In genomic region chr15:22794063-22794462, GRCh38 we compare ENCODE assay signal across 23 cellular contexts. TPM values are rescaled to one million over a fixed set of nuclear protein-coding genes. Genes with fewer than 3 reads are reported as not detected.
DNase-seq lines count a peak whose midpoint lies in the region; ATAC-seq and TF ChIP-seq lines count a peak whose summit lies in the region.
"Had no signal": no experiment of that assay in that cellular context is flagged by ENCODE, and none has a peak within 500 bp of the region (broad histone marks: within the 10 kb centered on the region; RNA-seq: fewer than 3 reads in every experiment).

No MANE protein-coding gene starts in this region.

- H3K36me3 ChIP-seq in DND-41 (ENCODE audit: insufficient read depth, low read length), result peaks cover 11% of the 10 kb centered on the region
- no peaks in the 10 kb centered on the region for H3K36me3 ChIP-seq in Loucy (ENCODE audit: insufficient read depth, low read length)

- H3K4me3 ChIP-seq in DND-41 (ENCODE audit: low read depth in 1 of 2, low read length in 2 of 2) (no peak overlapping the region), Loucy (ENCODE audit: low read length, poor library complexity, severe bottlenecking) (no peak overlapping the region)
- H3K4me3 ChIP-seq: GM12878, GM23248, MG63 had no signal

- H2AFZ ChIP-seq in DND-41 (ENCODE audit: low read depth, low read length) (no peak overlapping the region), Loucy (ENCODE audit: low read length) (no peak overlapping the region)
- H2AFZ ChIP-seq: GM23248 had no signal

- H3K79me2 ChIP-seq in DND-41 (ENCODE audit: insufficient read depth, low read length), result peaks cover 88% of the 10 kb centered on the region
- peaks cover 32% of the 10 kb centered on the region for H3K79me2 ChIP-seq in Loucy (ENCODE audit: insufficient read depth, low read length)

- H3K4me2 ChIP-seq in DND-41 (ENCODE audit: insufficient read depth, low read length) (no peak overlapping the region), Loucy (ENCODE audit: low read depth, low read length, poor library complexity, severe bottlenecking) (peak overlapping the region; percentile 34)

- H3K36me3 Mint-ChIP-seq in activated B cell treated with CpG ODN at 0.5 μM for 24 hours (ENCODE audit: low read depth), result peaks cover 6% of the 10 kb centered on the region
- peaks cover 25% of the 10 kb centered on the region for H3K36me3 Mint-ChIP-seq in stimulated activated memory B cell treated with anti-CD40 and anti-IgM and Interleukin-4, amounts not matched to agents 10 μg/mL and 1 μg/mL and 100 μg/mL, for 72 hours

- H4K20me1 ChIP-seq in DND-41 (ENCODE audit: insufficient read depth, low read length) (peaks cover 31% of the 10 kb centered on the region), Loucy (ENCODE audit: insufficient read depth, low read length, poor library complexity, severe bottlenecking) (peaks cover 3% of the 10 kb centered on the region)

- no peak overlapping the region for H3K4me3 Mint-ChIP-seq in activated B cell treated with CpG ODN at 0.5 μM for 24 hours
- no peak overlapping the region for H3K4me3 Mint-ChIP-seq in stimulated activated memory B cell treated with anti-CD40 and anti-IgM and Interleukin-4, amounts not matched to agents 10 μg/mL and 1 μg/mL and 100 μg/mL, for 72 hours

- H3K27me3 ChIP-seq in DND-41 (ENCODE audit: insufficient read depth, low read length, poor library complexity) (no peaks in the 10 kb centered on the region), Loucy (ENCODE audit: insufficient read depth, low read length, poor library complexity, severe bottlenecking) (no peaks in the 10 kb centered on the region)
- H3K27me3 ChIP-seq: MG63 had no signal

- ATAC-seq in DND-41 (ENCODE audit: insufficient read depth, low read depth) (0 out of 3 replicates have a peak, but pooled peaks have one; percentile 14), activated B cell treated with CpG ODN at 0.5 μM for 24 hours (ENCODE audit: low read depth) (no peak), GM18870 (IDR thresholded peaks at IDR 0.05; ENCODE audit: unreplicated experiment) (no peak)
- no peak for ATAC-seq in stimulated activated memory B cell treated with anti-CD40 and anti-IgM and Interleukin-4, amounts not matched to agents 10 μg/mL and 1 μg/mL and 100 μg/mL, for 72 hours
- ATAC-seq: GM12878 had no signal

- DNase-seq in DND-41, result no peak
- no peak for DNase-seq in activated B cell treated with CpG ODN at 0.5 μM for 24 hours
- DNase-seq in medulla oblongata (ENCODE audit: extremely low spot score), result no peak
- DNase-seq in 8988T, result no peak
- DNase-seq: DMS53, EL, GDM1, GM23248, H7, MG63, NCI-H1105 treated with DMSO at 0.1 percent for 48 hours, NCI-H146, NCI-H1930, NCI-H446, NCI-H524 treated with DMSO at 0.1 percent for 48 hours, NCI-H774, RPMI8226, SHP77, T-helper 1 cell had no signal

- TF ChIP-seq CTCF in DND-41 (IDR thresholded peaks at IDR 0.05; ENCODE audit: borderline replicate concordance, extremely low read depth, low read length, poor library complexity, severe bottlenecking) (no peak), Loucy (conservative IDR thresholded peaks at IDR 0.05; ENCODE audit: low read length) (no peak), activated B cell treated with CpG ODN at 0.5 μM for 24 hours (IDR thresholded peaks at IDR 0.05) (no peak)

- POLR2A ChIA-PET in activated B cell treated with CpG ODN at 0.5 μM for 24 hours (lab: Charles Lee), result no interaction called here

- peak overlapping the region; percentile 43 for H3K27ac Mint-ChIP-seq in activated B cell treated with CpG ODN at 0.5 μM for 24 hours
- peak overlapping the region; percentile 95 for H3K27ac Mint-ChIP-seq in stimulated activated memory B cell treated with anti-CD40 and anti-IgM and Interleukin-4, amounts not matched to agents 10 μg/mL and 1 μg/mL and 100 μg/mL, for 72 hours

- H3K4me1 Mint-ChIP-seq in activated B cell treated with CpG ODN at 0.5 μM for 24 hours, result peaks cover 74% of the 10 kb centered on the region
- peaks cover 70% of the 10 kb centered on the region for H3K4me1 Mint-ChIP-seq in stimulated activated memory B cell treated with anti-CD40 and anti-IgM and Interleukin-4, amounts not matched to agents 10 μg/mL and 1 μg/mL and 100 μg/mL, for 72 hours

- H3K27ac ChIP-seq in DND-41 (ENCODE audit: low read length), result no peak overlapping the region
- H3K27ac ChIP-seq: GM23248 had no signal

- peaks cover 7% of the 10 kb centered on the region for H3K4me1 ChIP-seq in DND-41 (ENCODE audit: insufficient read depth, low read length)
- peaks cover 7% of the 10 kb centered on the region for H3K4me1 ChIP-seq in Loucy (ENCODE audit: insufficient read depth, low read length, poor library complexity, severe bottlenecking)

- H3F3A ChIP-seq in Loucy (ENCODE audit: low read depth), result no peaks in the 10 kb centered on the region

- H3K9me2 ChIP-seq in Loucy (replicated peaks; ENCODE audit: low read depth, low read length), result no peaks in the 10 kb centered on the region

- CTCF ChIA-PET in activated B cell treated with CpG ODN at 0.5 μM for 24 hours (lab: Charles Lee), result no interaction called here

- H3K9me3 Mint-ChIP-seq in activated B cell treated with CpG ODN at 0.5 μM for 24 hours, result peaks cover 4% of the 10 kb centered on the region
- peaks cover 4% of the 10 kb centered on the region for H3K9me3 Mint-ChIP-seq in stimulated activated memory B cell treated with anti-CD40 and anti-IgM and Interleukin-4, amounts not matched to agents 10 μg/mL and 1 μg/mL and 100 μg/mL, for 72 hours

- H3K9ac ChIP-seq in DND-41 (ENCODE audit: low read depth, low read length) (no peak overlapping the region), Loucy (ENCODE audit: low read depth, low read length, poor library complexity, severe bottlenecking) (no peak overlapping the region)
- H3K9ac ChIP-seq: GM23248 had no signal

- no peaks in the 10 kb centered on the region for H3K27me3 Mint-ChIP-seq in activated B cell treated with CpG ODN at 0.5 μM for 24 hours
- no peaks in the 10 kb centered on the region for H3K27me3 Mint-ChIP-seq in stimulated activated memory B cell treated with anti-CD40 and anti-IgM and Interleukin-4, amounts not matched to agents 10 μg/mL and 1 μg/mL and 100 μg/mL, for 72 hours

- H3K9me3 ChIP-seq in DND-41 (ENCODE audit: insufficient read depth, low read length, severe bottlenecking) (peaks cover 4% of the 10 kb centered on the region), Loucy (ENCODE audit: insufficient read depth, low read depth, low read length) (0 out of 2 replicates have a peak, but pooled peaks cover 2% of the 10 kb centered on the region)
- H3K9me3 ChIP-seq: MG63 had no signal

- intact Hi-C loops in activated B cell treated with CpG ODN at 0.5 μM for 24 hours (cut with micrococcal nuclease), result no loop called here

RNA-seq across cellular contexts. Expression of gene NIPA1, which starts 7.6 kb away (rescaled TPM):
- 16.2 and 19.8 TPM in 2 replicates for total RNA-seq in activated B cell treated with CpG ODN at 0.5 μM for 24 hours

RNA-seq across cellular contexts. Expression of gene NIPA2, which starts 44.4 kb away (rescaled TPM):
- 93.7 and 98.8 TPM in 2 replicates for total RNA-seq in activated B cell treated with CpG ODN at 0.5 μM for 24 hours
